In the genomic region with DNA sequence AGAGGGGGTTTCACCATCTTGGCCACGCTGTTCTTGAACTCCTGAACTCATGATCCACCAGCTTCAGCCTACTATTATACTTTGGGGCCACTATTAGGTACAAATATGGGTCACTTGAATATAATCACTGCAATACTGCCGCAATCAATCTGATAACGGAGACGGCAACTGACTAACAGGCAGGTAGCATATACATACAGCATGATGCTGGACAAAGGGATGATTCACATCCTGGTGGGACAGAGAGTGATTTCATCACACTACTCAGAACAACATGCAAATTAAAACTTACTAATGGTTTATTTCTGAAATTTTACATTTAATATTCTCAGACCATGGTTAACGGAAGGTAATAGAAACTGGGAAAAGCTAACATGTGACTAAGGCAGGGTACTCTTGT, we compare ENCODE assay signal across 20 cellular contexts. TPM values are rescaled to one million over a fixed set of nuclear protein-coding genes. Genes with fewer than 3 reads are reported as not detected.
A peak's percentile ranks its signal among the peaks of the same experiment; 100 is the strongest.
DNase-seq lines count a peak whose midpoint lies in the region; ATAC-seq, FAIRE-seq and TF ChIP-seq lines count a peak whose summit lies in the region.
"Had no signal": no experiment of that assay in that cellular context is flagged by ENCODE, and none has a peak within 500 bp of the region (broad histone marks: within the 10 kb centered on the region; RNA-seq: fewer than 3 reads in every experiment).

No MANE protein-coding gene starts in this region.

- no peak overlapping the region for H3K27ac ChIP-seq in GM12878 (ENCODE audit: control insufficient read depth, insufficient read depth)
- no peak overlapping the region for H3K27ac ChIP-seq in foreskin keratinocyte
- no peak overlapping the region for H3K27ac ChIP-seq in transverse colon
- H3K27ac ChIP-seq: skin epidermis, thoracic aorta, WERI-Rb-1 had no signal

- in situ Hi-C loops in GM12878 (cut with MboI): no loop called here
- in situ Hi-C loops in transverse colon (cut with MboI; ENCODE audit: low pct_ligation_motif_present in 1 of 4, low pct_unique_long_range_greater_than_20kb in 1 of 4, low sequenced_read_pairs in 3 of 4): no loop called here

- no peaks in the 10 kb centered on the region for H3K27me3 ChIP-seq in GM12878 (replicated peaks in 1 of 2; ENCODE audit: control insufficient read depth in 2 of 2, insufficient read depth in 2 of 2, low read length in 1 of 2)
- no peaks in the 10 kb centered on the region for H3K27me3 ChIP-seq in foreskin keratinocyte
- no peaks in the 10 kb centered on the region for H3K27me3 ChIP-seq in transverse colon
- H3K27me3 ChIP-seq: MG63 had no signal

- FAIRE-seq in GM12878 (lab: Jason Lieb, UNC): no peak

- POLR2A ChIA-PET in GM12878 (lab: Charles Lee): interaction anchor here (0.6 kb wide), 1 partner anchor 58 kb away, joined by 3 read pairs; no protein-coding TSS in a partner anchor

- SMC1A ChIA-PET in GM12878 (lab: Charles Lee; ENCODE audit: uncharacterized antibody, unreplicated experiment): interaction anchor here (0.8 to 1.5 kb wide), 3 partner anchors 17 to 42 kb away, joined by 3 read pairs; no protein-coding TSS in a partner anchor

- RAD21 ChIA-PET in GM12878 (lab: Charles Lee; ENCODE audit: unreplicated experiment): no interaction called here

- H3K4me2 ChIP-seq in GM12878 (ENCODE audit: control insufficient read depth, insufficient read depth): no peak overlapping the region

- no peak overlapping the region for H3K4me3 ChIP-seq in GM12878
- no peak overlapping the region for H3K4me3 ChIP-seq in transverse colon
- H3K4me3 ChIP-seq: MG63, skin epidermis, thoracic aorta had no signal

- peak; percentile 87 for DNase-seq in ELR (ENCODE audit: low read depth)
- peak; percentile 31 for DNase-seq in M059J (ENCODE audit: low read depth)
- no peak for DNase-seq in GM12878 (ENCODE audit: low read depth, low spot score)
- DNase-seq in foreskin keratinocyte: peak; percentile 58 to 80
- DNase-seq in NCI-H510A treated with DMSO at 0.1 percent for 48 hours (lab: John Stamatoyannopoulos, UW): no peak
- no peak for DNase-seq in globus pallidus (ENCODE audit: low spot score)
- no peak for DNase-seq in GF-D8 (lab: John Stamatoyannopoulos, UW)
- DNase-seq in transverse colon: no peak
- DNase-seq: activated effector memory CD4-positive, alpha-beta T cell treated with Interleukin-2 at 50 U/mL for 16 hours; Calu3; GOT3; MG63; NCI-H2029; NCI-H524; stimulated activated CD4-positive, alpha-beta T cell treated with anti-CD3 and anti-CD28 coated beads, Interleukin-4, amount 100 ng/mL, for 24 hours; stimulated activated CD8-positive, alpha-beta memory T cell treated with anti-CD3 and anti-CD28 coated beads, Interleukin-4, amount 100 ng/mL, for 48 hours; WERI-Rb-1 had no signal

- intact Hi-C loops in GM12878 (cut with micrococcal nuclease; ENCODE audit: unreplicated experiment) (no loop called here), transverse colon (cut with DNase I; ENCODE audit: low total_unique reads) (no loop called here)

- TF ChIP-seq EP300 in GM12878 (IDR thresholded peaks at IDR 0.05; ENCODE audit: borderline replicate concordance in 1 of 2, control insufficient read depth in 1 of 2, low read depth in 2 of 2, low read length in 2 of 2): no peak
- no peak for TF ChIP-seq EP300 in transverse colon (IDR thresholded peaks at IDR 0.05; ENCODE audit: low read depth)

- TF ChIP-seq POLR2A in GM12878 (IDR thresholded peaks at IDR 0.05; ENCODE audit: low read depth, low read length) (no peak), transverse colon (IDR thresholded peaks at IDR 0.05) (no peak)

- no peak for TF ChIP-seq CTCF in GM12878 (IDR thresholded peaks at IDR 0.05 in 2 of 3, conservative IDR thresholded peaks at IDR 0.05 in 1 of 3; ENCODE audit: control insufficient read depth in 2 of 3, extremely low read depth in 1 of 3, insufficient read depth in 1 of 3, low read depth in 3 of 3, low read length in 3 of 3)
- TF ChIP-seq CTCF in foreskin keratinocyte (conservative IDR thresholded peaks at IDR 0.05): no peak
- no peak for TF ChIP-seq CTCF in transverse colon (IDR thresholded peaks at IDR 0.05)

- peaks cover 66% of the 10 kb centered on the region for H3K79me2 ChIP-seq in GM12878 (ENCODE audit: control insufficient read depth, insufficient read depth, low read length)

- H4K20me1 ChIP-seq in GM12878 (ENCODE audit: control insufficient read depth, insufficient read depth): no peaks in the 10 kb centered on the region; the same call in 1 of the 2 replicates

- TF ChIP-seq RAD21 in GM12878 (IDR thresholded peaks at IDR 0.05; ENCODE audit: insufficient read depth, low read depth, low read length): no peak

- no peak overlapping the region for H3K9ac ChIP-seq in GM12878 (ENCODE audit: control insufficient read depth, insufficient read depth, low read length)

- ATAC-seq in GM12878 (peak; percentile 16), foreskin keratinocyte (peak; percentile 97)
- ATAC-seq: left lobe of liver had no signal

- TSS peak; percentile 30 for BruUV-seq in GM12878 (replicated peaks; lab: Mats Ljungman, UMichigan)

- CTCF ChIA-PET in GM12878 (lab: Yijun Ruan, JAX): interaction anchor here (1.4 kb wide), 1 partner anchor 176 kb away, joined by 3 read pairs; no protein-coding TSS in a partner anchor

- no peak overlapping the region for H2AFZ ChIP-seq in GM12878 (ENCODE audit: control insufficient read depth, low read depth, low read length)

- WGBS in GM12878 (ENCODE audit: insufficient coverage, insufficient replicate concordance, low lambda C conversion rate, missing lambda C conversion rate): 98% methylated on average over 5 of the region's 5 CpGs
- 95 to 98% methylated on average over 5 of the region's 5 CpGs for WGBS in transverse colon (ENCODE audit: low coverage in 1 of 2), 2 donors

- H3K36me3 ChIP-seq in GM12878 (ENCODE audit: control insufficient read depth in 2 of 2, insufficient read depth in 2 of 2, low read length in 1 of 2): peaks cover 0 to 8% of the 10 kb centered on the region in 2 experiments; a peak in 3 of 4 replicates
- no peaks in the 10 kb centered on the region for H3K36me3 ChIP-seq in transverse colon
- H3K36me3 ChIP-seq: MG63, thoracic aorta had no signal

- H3K9me3 ChIP-seq in GM12878 (replicated peaks; ENCODE audit: control insufficient read depth, insufficient read depth, low read length) (peaks cover 2% of the 10 kb centered on the region; the same call in 1 of the 3 replicates), transverse colon (no peaks in the 10 kb centered on the region)
- H3K9me3 ChIP-seq: MG63, thoracic aorta had no signal

- H3K4me1 ChIP-seq in GM12878 (ENCODE audit: control insufficient read depth, insufficient read depth, low read length) (peaks cover 2% of the 10 kb centered on the region; the same call in 1 of the 2 replicates), foreskin keratinocyte (peaks cover 7% of the 10 kb centered on the region), transverse colon (peaks cover 0 to 4% (median 0%) of the 10 kb centered on the region in 4 donors)

TF ChIP-seq in GM12878, 131 proteins besides CTCF, POLR2A, EP300 and RAD21 (continues in another document):
- no peak for TF ChIP-seq E2F8 (IDR thresholded peaks at IDR 0.05; ENCODE audit: low read depth, partially characterized antibody)

RNA-seq across cellular contexts. Expression of gene LRBA, which starts 10.9 kb away (rescaled TPM):
- 14.0 and 28.9 TPM in 2 replicates for total RNA-seq in M059J (2014; rRNA removed; shearing (Covaris generic))
- 574 and 578 TPM in 2 replicates for total RNA-seq in GM12878 (2013; cell fraction: nucleolus; rRNA removed)
- 75.5 and 89.8 TPM in 2 replicates for total RNA-seq in GM12878 (2014; rRNA removed)
- 93.4 and 101 TPM in 2 replicates for total RNA-seq in GM12878 (2014; rRNA removed; fragmentation: Illumina TruSeq; extraction: Trizol)
- 70.6 and 72.7 TPM in 2 replicates for total RNA-seq in GM12878 (2021)
- 40.5 TPM for polyA plus RNA-seq in GM12878 (2011; ENCODE audit: low read depth)
- 74.6 and 82.6 TPM in 2 replicates for polyA plus RNA-seq in GM12878 (2011; rRNA removed)
- 71.9 and 79.6 TPM in 2 replicates for polyA plus RNA-seq in GM12878 (2011; cell fraction: cytosol; rRNA removed)
- polyA plus RNA-seq in GM12878 (2011; cell fraction: nucleus; rRNA removed): 58.5 and 60.2 TPM in 2 replicates
- polyA plus RNA-seq in GM12878 (2012): 39.6 and 45.7 TPM in 2 replicates
- polyA plus RNA-seq in GM12878 (2014; fragmentation: Illumina TruSeq; extraction: Trizol): 74.4 and 98.9 TPM in 2 replicates
- polyA plus RNA-seq in GM12878 (2014; fragmentation: Nextera tagmentation; extraction: Ambion mirVana): 10 to 100 TPM; 20.3 to 22.0 TPM
- 37.1 and 39.4 TPM in 2 replicates for polyA plus RNA-seq in GM12878 (2014; rRNA removed)
- polyA plus RNA-seq in GM12878 (2016; fragmentation: Nextera tagmentation; extraction: Ambion mirVana): 10 to 100 TPM; 24.8 to 29.4 TPM
- 433 TPM in 2 replicates for polyA minus RNA-seq in GM12878 (2011; rRNA and poly(A)+ RNA removed)
- polyA minus RNA-seq in GM12878 (2011; cell fraction: cytosol; rRNA and poly(A)+ RNA removed): 91.3 and 96.2 TPM in 2 replicates
- 384 and 542 TPM in 2 replicates for polyA minus RNA-seq in GM12878 (2011; cell fraction: nucleus; rRNA and poly(A)+ RNA removed)
- 40.1 and 44.1 TPM in 2 replicates for total RNA-seq in foreskin keratinocyte
- 10.2 and 11.6 TPM in 2 replicates for polyA plus RNA-seq in foreskin keratinocyte
- total RNA-seq in transverse colon: 100 to 1,000 TPM in 3 of 4 donors, 10 to 100 TPM in 1; 82.7 to 125 (median 112) TPM

Comparison
In these comparisons a context has a peak if more than half of its experiments do, and no peak if none do; other contexts are left out.
1. DNase-seq: peak in ELR (single experiment), M059J (single experiment) and foreskin keratinocyte (2 of 2); none in GM12878 (single experiment), NCI-H510A treated with DMSO at 0.1 percent for 48 hours (single experiment), globus pallidus (single experiment), GF-D8 (single experiment) and transverse colon (single experiment).